Comparison of ENCODE assay signal across 1 cellular context in the genomic region with DNA sequence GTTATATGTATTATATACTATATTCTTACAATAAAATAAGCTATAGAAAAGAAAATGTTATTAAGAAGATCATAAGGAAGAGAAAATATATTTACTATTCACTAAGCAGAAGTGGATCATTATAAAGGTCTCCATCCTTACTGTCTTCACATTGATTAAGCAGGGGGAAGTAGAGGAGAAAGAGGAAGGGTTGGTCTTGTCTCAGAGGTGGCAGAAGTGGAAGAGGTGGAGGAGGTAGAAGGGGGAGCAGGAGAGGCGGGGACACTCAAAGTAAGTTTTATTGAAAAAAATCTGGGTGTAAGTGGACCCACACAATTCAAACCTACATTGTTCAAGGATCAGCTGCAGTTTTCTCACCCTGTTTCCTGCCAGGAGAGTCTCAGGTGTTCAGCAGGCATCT.
TF ChIP-seq lines count a peak whose summit lies in the region.

No MANE protein-coding gene starts in this region.

TF ChIP-seq in IMR-90, 13 proteins besides CTCF, POLR2A, EP300 and RAD21:
- TF ChIP-seq MXI1 (IDR thresholded peaks at IDR 0.05; ENCODE audit: borderline replicate concordance, low read depth, low read length) (no peak), NFE2L2 (IDR thresholded peaks at IDR 0.05; ENCODE audit: low read depth, low read length) (no peak), MAFK (IDR thresholded peaks at IDR 0.05; ENCODE audit: low read depth, low read length) (no peak), RCOR1 (IDR thresholded peaks at IDR 0.05; ENCODE audit: insufficient replicate concordance, low read length) (no peak), MAZ (IDR thresholded peaks at IDR 0.05; ENCODE audit: borderline replicate concordance, low read depth, low read length) (no peak), FOS (IDR thresholded peaks at IDR 0.05; ENCODE audit: low read depth, low read length) (no peak), CHD1 (IDR thresholded peaks at IDR 0.05; ENCODE audit: low read depth, low read length) (no peak), RFX5 (IDR thresholded peaks at IDR 0.05; ENCODE audit: low read depth, low read length) (no peak)
TF ChIP-seq in IMR-90: peak in this region for 0.
